9 cellular contexts compared by ENCODE assay signal in the genomic region with DNA sequence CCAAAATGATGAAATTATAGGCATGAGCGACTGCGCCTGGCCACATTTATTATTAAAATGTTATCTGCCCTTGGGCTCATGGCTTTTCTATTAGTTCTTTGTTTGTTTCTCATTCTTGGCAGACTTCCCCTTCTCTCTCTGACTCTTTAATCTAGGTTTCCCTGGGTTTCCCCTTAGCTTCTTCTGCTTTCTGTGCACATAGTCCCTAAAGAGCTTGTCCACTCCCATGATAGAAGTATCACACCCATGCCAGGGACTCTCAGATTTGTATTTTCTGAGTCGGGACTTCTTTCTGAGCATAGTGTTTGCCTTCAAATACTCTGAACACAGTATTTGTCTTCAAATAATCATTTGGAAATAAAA. TPM values are rescaled to one million over a fixed set of nuclear protein-coding genes. Genes with fewer than 3 reads are reported as not detected.
DNase-seq lines count a peak whose midpoint lies in the region; ATAC-seq lines count a peak whose summit lies in the region.
"Had no signal": no experiment of that assay in that cellular context is flagged by ENCODE, and none has a peak within 500 bp of the region (broad histone marks: within the 10 kb centered on the region; RNA-seq: fewer than 3 reads in every experiment).

No MANE protein-coding gene starts in this region.

- H3K27me3 Mint-ChIP-seq in activated naive CD8-positive, alpha-beta T cell treated with anti-CD3 and anti-CD28 coated beads, Interleukin-2, amount 50 U/mL, for 24 hours = no peaks in the 10 kb centered on the region
- H3K27me3 Mint-ChIP-seq in activated T-helper 1 cell treated with anti-CD3 and anti-CD28 coated beads, Interleukin-12 subunit alpha, Interleukin-12 subunit beta, Interleukin-2, Interleukin-4 antibody, amounts not matched to agents 30 ng/mL and 10 ng/mL and 1 ng/mL, durations not matched to agents 14 hours and 24 hours and 36 hours (ENCODE audit: insufficient read depth) = peaks cover 14% of the 10 kb centered on the region

- DNase-seq in left ventricle myocardium superior (no peak), cardiac septum (ENCODE audit: low spot score) (no peak), HuH-7 (ENCODE audit: low spot score) (no peak), anterior cingulate cortex (lab: John Stamatoyannopoulos, UW) (no peak)
- DNase-seq in activated naive CD8-positive, alpha-beta T cell treated with anti-CD3 and anti-CD28 coated beads, Interleukin-2, amount 50 U/mL, for 24 hours = no peak
- no peak for DNase-seq in activated T-helper 1 cell treated with anti-CD3 and anti-CD28 coated beads, Interleukin-12 subunit alpha, Interleukin-12 subunit beta, Interleukin-2, Interleukin-4 antibody, amounts not matched to agents 30 ng/mL and 10 ng/mL and 1 ng/mL, durations not matched to agents 14 hours and 24 hours and 36 hours (ENCODE audit: low spot score)
- no peak for DNase-seq in activated CD4-positive, CD25-positive, alpha-beta regulatory T cell treated with anti-CD3 and anti-CD28 coated beads, Interleukin-2, amount 50 U/mL, for 72 hours
- DNase-seq: SHP77 treated with DMSO at 0.1 percent for 48 hours had no signal

- intact Hi-C loops in left ventricle myocardium superior (cut with micrococcal nuclease) = no loop called here
- intact Hi-C loops in cardiac septum (cut with DNase I) = no loop called here
- intact Hi-C loops in activated T-helper 1 cell treated with anti-CD3 and anti-CD28 coated beads, Interleukin-12 subunit alpha, Interleukin-12 subunit beta, Interleukin-2, Interleukin-4 antibody, amounts not matched to agents 30 ng/mL and 10 ng/mL and 1 ng/mL, durations not matched to agents 14 hours and 24 hours and 36 hours (cut with micrococcal nuclease) = no loop called here

- no peak overlapping the region for H3K27ac Mint-ChIP-seq in activated naive CD8-positive, alpha-beta T cell treated with anti-CD3 and anti-CD28 coated beads, Interleukin-2, amount 50 U/mL, for 24 hours
- H3K27ac Mint-ChIP-seq in activated T-helper 1 cell treated with anti-CD3 and anti-CD28 coated beads, Interleukin-12 subunit alpha, Interleukin-12 subunit beta, Interleukin-2, Interleukin-4 antibody, amounts not matched to agents 30 ng/mL and 10 ng/mL and 1 ng/mL, durations not matched to agents 14 hours and 24 hours and 36 hours = no peak overlapping the region

- peaks cover 30% of the 10 kb centered on the region for H3K4me1 Mint-ChIP-seq in activated naive CD8-positive, alpha-beta T cell treated with anti-CD3 and anti-CD28 coated beads, Interleukin-2, amount 50 U/mL, for 24 hours
- peaks cover 21% of the 10 kb centered on the region for H3K4me1 Mint-ChIP-seq in activated T-helper 1 cell treated with anti-CD3 and anti-CD28 coated beads, Interleukin-12 subunit alpha, Interleukin-12 subunit beta, Interleukin-2, Interleukin-4 antibody, amounts not matched to agents 30 ng/mL and 10 ng/mL and 1 ng/mL, durations not matched to agents 14 hours and 24 hours and 36 hours (ENCODE audit: low read depth)

- ATAC-seq in left ventricle myocardium superior (peak; percentile 28), HG03139 (IDR thresholded peaks at IDR 0.05; ENCODE audit: unreplicated experiment) (peak; percentile 61)
- ATAC-seq in activated naive CD8-positive, alpha-beta T cell treated with anti-CD3 and anti-CD28 coated beads, Interleukin-2, amount 50 U/mL, for 24 hours = peak; percentile 66

- H3K9me3 Mint-ChIP-seq in activated naive CD8-positive, alpha-beta T cell treated with anti-CD3 and anti-CD28 coated beads, Interleukin-2, amount 50 U/mL, for 24 hours = no peaks in the 10 kb centered on the region
- no peaks in the 10 kb centered on the region for H3K9me3 Mint-ChIP-seq in activated T-helper 1 cell treated with anti-CD3 and anti-CD28 coated beads, Interleukin-12 subunit alpha, Interleukin-12 subunit beta, Interleukin-2, Interleukin-4 antibody, amounts not matched to agents 30 ng/mL and 10 ng/mL and 1 ng/mL, durations not matched to agents 14 hours and 24 hours and 36 hours

- H3K36me3 Mint-ChIP-seq in activated naive CD8-positive, alpha-beta T cell treated with anti-CD3 and anti-CD28 coated beads, Interleukin-2, amount 50 U/mL, for 24 hours (ENCODE audit: low read depth) = no peaks in the 10 kb centered on the region
- no peaks in the 10 kb centered on the region for H3K36me3 Mint-ChIP-seq in activated T-helper 1 cell treated with anti-CD3 and anti-CD28 coated beads, Interleukin-12 subunit alpha, Interleukin-12 subunit beta, Interleukin-2, Interleukin-4 antibody, amounts not matched to agents 30 ng/mL and 10 ng/mL and 1 ng/mL, durations not matched to agents 14 hours and 24 hours and 36 hours (ENCODE audit: low read depth)

- H3K4me3 Mint-ChIP-seq in activated naive CD8-positive, alpha-beta T cell treated with anti-CD3 and anti-CD28 coated beads, Interleukin-2, amount 50 U/mL, for 24 hours = no peak overlapping the region
- H3K4me3 Mint-ChIP-seq in activated T-helper 1 cell treated with anti-CD3 and anti-CD28 coated beads, Interleukin-12 subunit alpha, Interleukin-12 subunit beta, Interleukin-2, Interleukin-4 antibody, amounts not matched to agents 30 ng/mL and 10 ng/mL and 1 ng/mL, durations not matched to agents 14 hours and 24 hours and 36 hours = no peak overlapping the region

RNA-seq across cellular contexts. Expression of gene ITM2B, which starts 38.6 kb away (rescaled TPM):
- total RNA-seq in left ventricle myocardium superior (519 TPM), cardiac septum (386 TPM)
- total RNA-seq in activated T-helper 1 cell treated with anti-CD3 and anti-CD28 coated beads, Interleukin-12 subunit alpha, Interleukin-12 subunit beta, Interleukin-2, Interleukin-4 antibody, amounts not matched to agents 30 ng/mL and 10 ng/mL and 1 ng/mL, durations not matched to agents 14 hours and 24 hours and 36 hours = 56.2 and 61.2 TPM in 2 replicates
